In the genomic region with DNA sequence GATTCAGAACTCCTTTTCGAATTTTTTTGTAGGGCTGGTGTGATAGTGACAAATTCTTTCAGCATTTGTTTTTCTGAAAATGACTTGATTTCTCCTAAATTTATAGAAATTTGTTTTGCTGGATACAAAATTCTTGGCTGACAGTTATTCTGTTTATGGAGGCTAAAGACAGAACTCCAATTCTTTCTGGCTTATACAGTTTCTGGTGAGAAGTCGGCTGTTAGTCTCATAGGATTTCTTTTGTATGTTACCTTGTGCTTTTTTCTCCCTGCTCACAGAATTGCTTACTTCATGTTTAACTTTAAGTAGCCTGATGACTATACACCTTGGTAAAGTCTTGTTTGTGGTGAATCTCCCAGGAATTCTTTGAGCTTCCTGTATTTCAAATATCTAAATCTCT, we compare ENCODE assay signal across 37 cellular contexts.
"Had no signal": no experiment of that assay in that cellular context is flagged by ENCODE, and none has a peak within 500 bp of the region (broad histone marks: within the 10 kb centered on the region; RNA-seq: fewer than 3 reads in every experiment).

No MANE protein-coding gene starts in this region.

- FAIRE-seq: bronchial epithelial cell, TTC549 had no signal

- H3K4me1 ChIP-seq: ascending aorta had no signal

- DNase-seq: activated CD4-positive, alpha-beta memory T cell treated with anti-CD3 and anti-CD28 coated beads for 36 hours; activated CD4-positive, alpha-beta T cell treated with anti-CD3 and anti-CD28 coated beads for 1 hour; activated CD4-positive, alpha-beta T cell treated with anti-CD3 and anti-CD28 coated beads for 36 hours; activated CD4-positive, alpha-beta T cell treated with anti-CD3 and anti-CD28 coated beads for 48 hours; activated CD4-positive, alpha-beta T cell treated with anti-CD3 and anti-CD28 coated beads, Interleukin-2, amount 50 U/mL, for 1 hour; activated CD4-positive, alpha-beta T cell treated with anti-CD3 and anti-CD28 coated beads, Interleukin-2, amount 50 U/mL, for 4 hours; activated CD4-positive, CD25-positive, alpha-beta regulatory T cell; activated CD8-positive, alpha-beta memory T cell treated with anti-CD3 and anti-CD28 coated beads, Interleukin-2, amount 50 U/mL, for 4 hours; activated CD8-positive, alpha-beta T cell treated with anti-CD3 and anti-CD28 coated beads for 36 hours; activated effector memory CD4-positive, alpha-beta T cell treated with Interleukin-2 at 50 U/mL for 16 hours; activated gamma-delta T cell; activated naive CD4-positive, alpha-beta T cell treated with anti-CD3 and anti-CD28 coated beads, Interleukin-2, amount 10 ng/mL, durations not matched to agents 7 days and 5 days; activated naive CD4-positive, alpha-beta T cell treated with Interleukin-2 at 50 U/mL for 16 hours; activated naive CD8-positive, alpha-beta T cell treated with anti-CD3 and anti-CD28 coated beads, Interleukin-2, amount 10 ng/mL, durations not matched to agents 7 days and 5 days; activated naive CD8-positive, alpha-beta T cell treated with anti-CD3 and anti-CD28 coated beads, Interleukin-2, amount 50 U/mL, for 24 hours; activated T-cell treated with anti-CD3 and anti-CD28 coated beads for 4 hours; activated T-cell treated with anti-CD3 and anti-CD28 coated beads, Interleukin-2, amount 50 U/mL, for 1 hour; activated T-cell treated with anti-CD3 and anti-CD28 coated beads, Interleukin-2, amount 50 U/mL, for 4 hours; amygdala; anterior cingulate cortex; caudate nucleus; cerebellar nuclear complex; T-helper 2 cell; T-helper 9 cell had no signal

- H3K36me3 ChIP-seq: ascending aorta, cardiac muscle cell had no signal

- H3K27ac ChIP-seq: ascending aorta, cardiac muscle cell, VCaP had no signal

- H3K27me3 ChIP-seq: ascending aorta, cardiac muscle cell had no signal

- H3K4me3 ChIP-seq: ascending aorta, cardiac muscle cell had no signal

- H3K9me3 Mint-ChIP-seq: activated naive CD8-positive, alpha-beta T cell treated with anti-CD3 and anti-CD28 coated beads, Interleukin-2, amount 10 ng/mL, durations not matched to agents 7 days and 5 days had no signal

- H3K36me3 Mint-ChIP-seq: activated CD4-positive, alpha-beta memory T cell treated with anti-CD3 and anti-CD28 coated beads for 36 hours; activated naive CD4-positive, alpha-beta T cell treated with anti-CD3 and anti-CD28 coated beads, Interleukin-2, amount 10 ng/mL, durations not matched to agents 7 days and 5 days; activated naive CD4-positive, alpha-beta T cell treated with anti-CD3 and anti-CD28 coated beads, Interleukin-2, amount 50 U/mL, for 24 hours; activated naive CD8-positive, alpha-beta T cell; activated naive CD8-positive, alpha-beta T cell treated with anti-CD3 and anti-CD28 coated beads, Interleukin-2, amount 10 ng/mL, durations not matched to agents 7 days and 5 days; brain had no signal

- H3K4me1 Mint-ChIP-seq: activated CD4-positive, alpha-beta T cell treated with anti-CD3 and anti-CD28 coated beads for 36 hours; activated naive CD4-positive, alpha-beta T cell treated with anti-CD3 and anti-CD28 coated beads, Interleukin-2, amount 10 ng/mL, durations not matched to agents 7 days and 5 days; activated naive CD4-positive, alpha-beta T cell treated with anti-CD3 and anti-CD28 coated beads, Interleukin-2, amount 50 U/mL, for 24 hours; activated naive CD8-positive, alpha-beta T cell treated with anti-CD3 and anti-CD28 coated beads, Interleukin-2, amount 10 ng/mL, durations not matched to agents 7 days and 5 days; activated naive CD8-positive, alpha-beta T cell treated with anti-CD3 and anti-CD28 coated beads, Interleukin-2, amount 50 U/mL, for 24 hours; brain; central memory CD8-positive, alpha-beta T cell had no signal

- ATAC-seq: activated CD4-positive, alpha-beta T cell treated with anti-CD3 and anti-CD28 coated beads for 36 hours; activated CD4-positive, CD25-positive, alpha-beta regulatory T cell treated with anti-CD3 and anti-CD28 coated beads, Interleukin-2, amount 50 U/mL, for 24 hours; activated CD8-positive, alpha-beta T cell treated with anti-CD3 and anti-CD28 coated beads for 36 hours; activated naive CD8-positive, alpha-beta T cell treated with anti-CD3 and anti-CD28 coated beads, Interleukin-2, amount 50 U/mL, for 24 hours; activated T-cell treated with anti-CD3 and anti-CD28 coated beads, Interleukin-2, amount 50 U/mL, for 4 hours had no signal

- H3K27ac Mint-ChIP-seq: activated CD4-positive, alpha-beta memory T cell treated with anti-CD3 and anti-CD28 coated beads for 36 hours; activated CD4-positive, alpha-beta T cell treated with anti-CD3 and anti-CD28 coated beads for 36 hours; activated CD8-positive, alpha-beta T cell treated with anti-CD3 and anti-CD28 coated beads for 36 hours; activated naive CD4-positive, alpha-beta T cell treated with anti-CD3 and anti-CD28 coated beads, Interleukin-2, amount 10 ng/mL, durations not matched to agents 7 days and 5 days; activated naive CD4-positive, alpha-beta T cell treated with anti-CD3 and anti-CD28 coated beads, Interleukin-2, amount 50 U/mL, for 24 hours; activated naive CD8-positive, alpha-beta T cell; activated naive CD8-positive, alpha-beta T cell treated with anti-CD3 and anti-CD28 coated beads, Interleukin-2, amount 10 ng/mL, durations not matched to agents 7 days and 5 days; activated naive CD8-positive, alpha-beta T cell treated with anti-CD3 and anti-CD28 coated beads, Interleukin-2, amount 50 U/mL, for 24 hours; activated T-helper 2 cell treated with anti-CD3 and anti-CD28 coated beads, Interferon-gamma antibody, Interleukin-2, Interleukin-4, amounts not matched to agents 10 μg/mL and 5 μg/mL and 100 μg/mL, durations not matched to agents 14 hours and 24 hours and 36 hours; brain; T-helper 1 cell treated with Interleukin-12 subunit alpha and Interleukin-12 subunit beta and Interleukin-4 antibody, amounts not matched to agents 30 μg/mL and 1 μg/mL, for 36 hours; T-helper 2 cell treated with Interferon-gamma antibody and Interleukin-4, amounts not matched to agents 5 μg/mL and 100 μg/mL, for 36 hours had no signal

- H3K4me3 Mint-ChIP-seq: activated CD4-positive, alpha-beta memory T cell treated with anti-CD3 and anti-CD28 coated beads for 36 hours; activated CD4-positive, alpha-beta T cell treated with anti-CD3 and anti-CD28 coated beads for 36 hours; activated CD8-positive, alpha-beta T cell treated with anti-CD3 and anti-CD28 coated beads for 36 hours; activated naive CD4-positive, alpha-beta T cell treated with anti-CD3 and anti-CD28 coated beads, Interleukin-2, amount 10 ng/mL, durations not matched to agents 7 days and 5 days; activated naive CD4-positive, alpha-beta T cell treated with anti-CD3 and anti-CD28 coated beads, Interleukin-2, amount 50 U/mL, for 24 hours; activated naive CD8-positive, alpha-beta T cell; activated naive CD8-positive, alpha-beta T cell treated with anti-CD3 and anti-CD28 coated beads, Interleukin-2, amount 10 ng/mL, durations not matched to agents 7 days and 5 days; activated naive CD8-positive, alpha-beta T cell treated with anti-CD3 and anti-CD28 coated beads, Interleukin-2, amount 50 U/mL, for 24 hours; activated T-cell treated with anti-CD3 and anti-CD28 coated beads, Interleukin-2, amount 50 U/mL, for 4 hours; brain; central memory CD8-positive, alpha-beta T cell; T-helper 1 cell treated with Interleukin-12 subunit alpha and Interleukin-12 subunit beta and Interleukin-4 antibody, amounts not matched to agents 30 μg/mL and 1 μg/mL, for 36 hours; T-helper 2 cell treated with Interferon-gamma antibody and Interleukin-4, amounts not matched to agents 5 μg/mL and 100 μg/mL, for 36 hours had no signal

- H3K27me3 Mint-ChIP-seq: activated CD4-positive, alpha-beta memory T cell treated with anti-CD3 and anti-CD28 coated beads for 36 hours; activated CD4-positive, alpha-beta T cell treated with anti-CD3 and anti-CD28 coated beads for 36 hours; activated CD8-positive, alpha-beta T cell treated with anti-CD3 and anti-CD28 coated beads for 36 hours; activated naive CD4-positive, alpha-beta T cell treated with anti-CD3 and anti-CD28 coated beads, Interleukin-2, amount 10 ng/mL, durations not matched to agents 7 days and 5 days; activated naive CD4-positive, alpha-beta T cell treated with anti-CD3 and anti-CD28 coated beads, Interleukin-2, amount 50 U/mL, for 24 hours; activated naive CD8-positive, alpha-beta T cell; activated naive CD8-positive, alpha-beta T cell treated with anti-CD3 and anti-CD28 coated beads, Interleukin-2, amount 10 ng/mL, durations not matched to agents 7 days and 5 days; activated naive CD8-positive, alpha-beta T cell treated with anti-CD3 and anti-CD28 coated beads, Interleukin-2, amount 50 U/mL, for 24 hours; brain; central memory CD8-positive, alpha-beta T cell had no signal
